In the genomic region with DNA sequence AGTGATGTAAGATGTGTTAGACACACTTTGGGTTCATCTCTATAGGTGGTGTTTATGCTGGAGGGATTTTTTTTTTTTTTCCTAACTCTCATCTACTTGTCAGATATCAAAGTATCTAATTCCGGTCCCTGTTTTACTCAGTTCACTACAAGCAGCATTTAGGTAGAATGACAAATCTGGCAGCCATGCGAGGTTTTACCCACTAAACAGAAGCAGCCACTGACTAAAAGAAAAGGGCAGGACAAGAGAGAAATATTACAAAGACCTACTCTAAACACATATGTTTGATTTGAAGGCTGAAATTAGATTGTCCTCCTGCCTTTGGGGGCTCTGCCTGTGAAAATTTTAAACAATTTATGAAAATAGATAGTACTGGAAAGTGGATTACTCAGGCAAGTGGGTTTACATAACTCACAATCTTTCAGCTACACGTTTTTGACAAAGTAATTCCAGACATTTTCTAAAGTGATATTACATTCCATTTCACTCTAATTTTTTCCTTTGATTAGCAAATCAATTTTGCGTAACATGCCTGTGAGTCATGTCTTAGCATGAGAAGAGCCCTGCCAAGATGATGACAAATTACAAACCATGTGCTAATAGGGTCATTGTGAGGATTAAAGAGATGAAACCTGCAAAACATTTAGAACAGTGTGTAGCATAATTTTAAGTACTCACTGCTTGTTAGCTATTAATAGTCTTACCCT, we compare ENCODE assay signal across 1 cellular context.
TF ChIP-seq lines count a peak whose summit lies in the region.

No MANE protein-coding gene starts in this region.

TF ChIP-seq in IMR-90, 13 proteins besides CTCF, POLR2A, EP300 and RAD21:
- TF ChIP-seq SMC3 (IDR thresholded peaks at IDR 0.05; ENCODE audit: low read depth, low read length) (no peak), BHLHE40 (IDR thresholded peaks at IDR 0.05; ENCODE audit: low read depth, low read length) (peak; percentile 51; the same call in 1 of the 2 replicates), MXI1 (IDR thresholded peaks at IDR 0.05; ENCODE audit: borderline replicate concordance, low read depth, low read length) (no peak), RCOR1 (IDR thresholded peaks at IDR 0.05; ENCODE audit: insufficient replicate concordance, low read length) (no peak), CHD1 (IDR thresholded peaks at IDR 0.05; ENCODE audit: low read depth, low read length) (no peak), MAFK (IDR thresholded peaks at IDR 0.05; ENCODE audit: low read depth, low read length) (no peak), CEBPB (IDR thresholded peaks at IDR 0.05; ENCODE audit: low read depth, low read length) (peak; percentile 94), RFX5 (IDR thresholded peaks at IDR 0.05; ENCODE audit: low read depth, low read length) (no peak), NFE2L2 (IDR thresholded peaks at IDR 0.05; ENCODE audit: low read depth, low read length) (no peak), MAZ (IDR thresholded peaks at IDR 0.05; ENCODE audit: borderline replicate concordance, low read depth, low read length) (no peak), FOS (IDR thresholded peaks at IDR 0.05; ENCODE audit: low read depth, low read length) (peak; percentile 83)
- TF ChIP-seq, protein P1, sequence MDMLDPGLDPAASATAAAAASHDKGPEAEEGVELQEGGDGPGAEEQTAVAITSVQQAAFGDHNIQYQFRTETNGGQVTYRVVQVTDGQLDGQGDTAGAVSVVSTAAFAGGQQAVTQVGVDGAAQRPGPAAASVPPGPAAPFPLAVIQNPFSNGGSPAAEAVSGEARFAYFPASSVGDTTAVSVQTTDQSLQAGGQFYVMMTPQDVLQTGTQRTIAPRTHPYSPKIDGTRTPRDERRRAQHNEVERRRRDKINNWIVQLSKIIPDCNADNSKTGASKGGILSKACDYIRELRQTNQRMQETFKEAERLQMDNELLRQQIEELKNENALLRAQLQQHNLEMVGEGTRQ (IDR thresholded peaks at IDR 0.05; ENCODE audit: low read depth, low read length): no peak
- TF ChIP-seq, protein P2, sequence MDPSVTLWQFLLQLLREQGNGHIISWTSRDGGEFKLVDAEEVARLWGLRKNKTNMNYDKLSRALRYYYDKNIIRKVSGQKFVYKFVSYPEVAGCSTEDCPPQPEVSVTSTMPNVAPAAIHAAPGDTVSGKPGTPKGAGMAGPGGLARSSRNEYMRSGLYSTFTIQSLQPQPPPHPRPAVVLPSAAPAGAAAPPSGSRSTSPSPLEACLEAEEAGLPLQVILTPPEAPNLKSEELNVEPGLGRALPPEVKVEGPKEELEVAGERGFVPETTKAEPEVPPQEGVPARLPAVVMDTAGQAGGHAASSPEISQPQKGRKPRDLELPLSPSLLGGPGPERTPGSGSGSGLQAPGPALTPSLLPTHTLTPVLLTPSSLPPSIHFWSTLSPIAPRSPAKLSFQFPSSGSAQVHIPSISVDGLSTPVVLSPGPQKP (IDR thresholded peaks at IDR 0.05; ENCODE audit: borderline replicate concordance, low read depth, low read length): no peak
